In genomic region chr17:58278661-58279015, GRCh38 we compare ENCODE assay signal across 1 cellular context.
TF ChIP-seq lines count a peak whose summit lies in the region.

No MANE protein-coding gene starts in this region.

TF ChIP-seq in GM23338, 12 proteins besides CTCF, POLR2A, EP300 and RAD21 (continued from another document):
- TF ChIP-seq, protein P1, sequence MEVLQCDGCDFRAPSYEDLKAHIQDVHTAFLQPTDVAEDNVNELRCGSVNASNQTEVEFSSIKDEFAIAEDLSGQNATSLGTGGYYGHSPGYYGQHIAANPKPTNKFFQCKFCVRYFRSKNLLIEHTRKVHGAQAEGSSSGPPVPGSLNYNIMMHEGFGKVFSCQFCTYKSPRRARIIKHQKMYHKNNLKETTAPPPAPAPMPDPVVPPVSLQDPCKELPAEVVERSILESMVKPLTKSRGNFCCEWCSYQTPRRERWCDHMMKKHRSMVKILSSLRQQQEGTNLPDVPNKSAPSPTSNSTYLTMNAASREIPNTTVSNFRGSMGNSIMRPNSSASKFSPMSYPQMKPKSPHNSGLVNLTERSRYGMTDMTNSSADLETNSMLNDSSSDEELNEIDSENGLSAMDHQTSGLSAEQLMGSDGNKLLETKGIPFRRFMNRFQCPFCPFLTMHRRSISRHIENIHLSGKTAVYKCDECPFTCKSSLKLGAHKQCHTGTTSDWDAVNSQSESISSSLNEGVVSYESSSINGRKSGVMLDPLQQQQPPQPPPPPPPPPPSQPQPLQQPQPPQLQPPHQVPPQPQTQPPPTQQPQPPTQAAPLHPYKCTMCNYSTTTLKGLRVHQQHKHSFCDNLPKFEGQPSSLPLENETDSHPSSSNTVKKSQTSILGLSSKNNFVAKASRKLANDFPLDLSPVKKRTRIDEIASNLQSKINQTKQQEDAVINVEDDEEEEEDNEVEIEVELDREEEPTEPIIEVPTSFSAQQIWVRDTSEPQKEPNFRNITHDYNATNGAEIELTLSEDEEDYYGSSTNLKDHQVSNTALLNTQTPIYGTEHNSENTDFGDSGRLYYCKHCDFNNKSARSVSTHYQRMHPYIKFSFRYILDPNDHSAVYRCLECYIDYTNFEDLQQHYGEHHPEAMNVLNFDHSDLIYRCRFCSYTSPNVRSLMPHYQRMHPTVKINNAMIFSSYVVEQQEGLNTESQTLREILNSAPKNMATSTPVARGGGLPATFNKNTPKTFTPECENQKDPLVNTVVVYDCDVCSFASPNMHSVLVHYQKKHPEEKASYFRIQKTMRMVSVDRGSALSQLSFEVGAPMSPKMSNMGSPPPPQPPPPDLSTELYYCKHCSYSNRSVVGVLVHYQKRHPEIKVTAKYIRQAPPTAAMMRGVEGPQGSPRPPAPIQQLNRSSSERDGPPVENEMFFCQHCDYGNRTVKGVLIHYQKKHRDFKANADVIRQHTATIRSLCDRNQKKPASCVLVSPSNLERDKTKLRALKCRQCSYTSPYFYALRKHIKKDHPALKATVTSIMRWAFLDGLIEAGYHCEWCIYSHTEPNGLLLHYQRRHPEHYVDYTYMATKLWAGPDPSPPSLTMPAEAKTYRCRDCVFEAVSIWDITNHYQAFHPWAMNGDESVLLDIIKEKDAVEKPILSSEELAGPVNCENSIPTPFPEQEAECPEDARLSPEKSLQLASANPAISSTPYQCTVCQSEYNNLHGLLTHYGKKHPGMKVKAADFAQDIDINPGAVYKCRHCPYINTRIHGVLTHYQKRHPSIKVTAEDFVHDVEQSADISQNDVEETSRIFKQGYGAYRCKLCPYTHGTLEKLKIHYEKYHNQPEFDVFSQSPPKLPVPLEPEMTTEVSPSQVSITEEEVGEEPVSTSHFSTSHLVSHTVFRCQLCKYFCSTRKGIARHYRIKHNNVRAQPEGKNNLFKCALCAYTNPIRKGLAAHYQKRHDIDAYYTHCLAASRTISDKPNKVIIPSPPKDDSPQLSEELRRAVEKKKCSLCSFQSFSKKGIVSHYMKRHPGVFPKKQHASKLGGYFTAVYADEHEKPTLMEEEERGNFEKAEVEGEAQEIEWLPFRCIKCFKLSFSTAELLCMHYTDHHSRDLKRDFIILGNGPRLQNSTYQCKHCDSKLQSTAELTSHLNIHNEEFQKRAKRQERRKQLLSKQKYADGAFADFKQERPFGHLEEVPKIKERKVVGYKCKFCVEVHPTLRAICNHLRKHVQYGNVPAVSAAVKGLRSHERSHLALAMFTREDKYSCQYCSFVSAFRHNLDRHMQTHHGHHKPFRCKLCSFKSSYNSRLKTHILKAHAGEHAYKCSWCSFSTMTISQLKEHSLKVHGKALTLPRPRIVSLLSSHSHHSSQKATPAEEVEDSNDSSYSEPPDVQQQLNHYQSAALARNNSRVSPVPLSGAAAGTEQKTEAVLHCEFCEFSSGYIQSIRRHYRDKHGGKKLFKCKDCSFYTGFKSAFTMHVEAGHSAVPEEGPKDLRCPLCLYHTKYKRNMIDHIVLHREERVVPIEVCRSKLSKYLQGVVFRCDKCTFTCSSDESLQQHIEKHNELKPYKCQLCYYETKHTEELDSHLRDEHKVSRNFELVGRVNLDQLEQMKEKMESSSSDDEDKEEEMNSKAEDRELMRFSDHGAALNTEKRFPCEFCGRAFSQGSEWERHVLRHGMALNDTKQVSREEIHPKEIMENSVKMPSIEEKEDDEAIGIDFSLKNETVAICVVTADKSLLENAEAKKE (CRISPR knock-in tag; IDR thresholded peaks at IDR 0.05) = no peak
- TF ChIP-seq POLR2AphosphoS5 (IDR thresholded peaks at IDR 0.05; ENCODE audit: low read depth) (no peak), EZH2phosphoT487 (IDR thresholded peaks at IDR 0.05; ENCODE audit: unreplicated experiment) (no peak), NANOG (IDR thresholded peaks at IDR 0.05; ENCODE audit: borderline replicate concordance) (no peak), CREB1 (CRISPR knock-in tag; IDR thresholded peaks at IDR 0.05; ENCODE audit: low read depth) (no peak), STAT1 (IDR thresholded peaks at IDR 0.05; ENCODE audit: unreplicated experiment) (no peak), EZH2 (IDR thresholded peaks at IDR 0.05; ENCODE audit: low read depth, unreplicated experiment) (no peak), REST (IDR thresholded peaks at IDR 0.05; ENCODE audit: unreplicated experiment) (no peak), ZNF114 (CRISPR knock-in tag; IDR thresholded peaks at IDR 0.05) (no peak), ZNF331 (CRISPR knock-in tag; IDR thresholded peaks at IDR 0.05; ENCODE audit: low read depth) (no peak)
- TF ChIP-seq, protein P2, sequence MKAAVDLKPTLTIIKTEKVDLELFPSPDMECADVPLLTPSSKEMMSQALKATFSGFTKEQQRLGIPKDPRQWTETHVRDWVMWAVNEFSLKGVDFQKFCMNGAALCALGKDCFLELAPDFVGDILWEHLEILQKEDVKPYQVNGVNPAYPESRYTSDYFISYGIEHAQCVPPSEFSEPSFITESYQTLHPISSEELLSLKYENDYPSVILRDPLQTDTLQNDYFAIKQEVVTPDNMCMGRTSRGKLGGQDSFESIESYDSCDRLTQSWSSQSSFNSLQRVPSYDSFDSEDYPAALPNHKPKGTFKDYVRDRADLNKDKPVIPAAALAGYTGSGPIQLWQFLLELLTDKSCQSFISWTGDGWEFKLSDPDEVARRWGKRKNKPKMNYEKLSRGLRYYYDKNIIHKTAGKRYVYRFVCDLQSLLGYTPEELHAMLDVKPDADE (IDR thresholded peaks at IDR 0.05) = no peak
TF ChIP-seq in GM23338: peak in this region for 0.
